In genomic region chr2:191869178-191869577, GRCh38 we compare ENCODE assay signal across 1 cellular context.
TF ChIP-seq lines count a peak whose summit lies in the region.

No MANE protein-coding gene starts in this region.

TF ChIP-seq in HepG2, 621 proteins besides CTCF, POLR2A, EP300 and RAD21 (continued from another document and continues in another):
- TF ChIP-seq ZBED4 (CRISPR knock-in tag; IDR thresholded peaks at IDR 0.05; ENCODE audit: borderline replicate concordance) = no peak
- TF ChIP-seq RARA (CRISPR knock-in tag; IDR thresholded peaks at IDR 0.05) = peak; percentile 86
- TF ChIP-seq HES4 (CRISPR knock-in tag; IDR thresholded peaks at IDR 0.05; ENCODE audit: borderline replicate concordance) = no peak
- TF ChIP-seq ELK4 (CRISPR knock-in tag; IDR thresholded peaks at IDR 0.05; ENCODE audit: borderline replicate concordance) = no peak
- TF ChIP-seq ZNF205 (CRISPR knock-in tag; IDR thresholded peaks at IDR 0.05) = 0 out of 2 replicates have a peak, but pooled peaks have one; percentile 48
- no peak for TF ChIP-seq ATF2 (CRISPR knock-in tag; IDR thresholded peaks at IDR 0.05)
- TF ChIP-seq JUNB (CRISPR knock-in tag; IDR thresholded peaks at IDR 0.05; ENCODE audit: borderline replicate concordance) = no peak
- peak; percentile 62; the same call in 1 of the 2 replicates for TF ChIP-seq ZNF644 (CRISPR knock-in tag; IDR thresholded peaks at IDR 0.05; ENCODE audit: low read depth)
- no peak for TF ChIP-seq CEBPG (CRISPR knock-in tag; IDR thresholded peaks at IDR 0.05)
- peak; percentile 53; the same call in 1 of the 2 replicates for TF ChIP-seq MIER3 (CRISPR knock-in tag; IDR thresholded peaks at IDR 0.05; ENCODE audit: borderline replicate concordance)
- TF ChIP-seq GATA4 (IDR thresholded peaks at IDR 0.05; ENCODE audit: borderline replicate concordance, low read depth) = no peak
- TF ChIP-seq ZNF30 (CRISPR knock-in tag; IDR thresholded peaks at IDR 0.05) = no peak
- TF ChIP-seq SIN3A (IDR thresholded peaks at IDR 0.05; ENCODE audit: borderline replicate concordance, low read depth, low read length) = no peak
- no peak for TF ChIP-seq ZNF558 (CRISPR knock-in tag; IDR thresholded peaks at IDR 0.05; ENCODE audit: borderline replicate concordance)
- no peak for TF ChIP-seq ZFAT (CRISPR knock-in tag; conservative IDR thresholded peaks at IDR 0.05)
- no peak for TF ChIP-seq HBP1 (CRISPR knock-in tag; IDR thresholded peaks at IDR 0.05; ENCODE audit: low read depth)
- no peak for TF ChIP-seq ZNF709 (CRISPR knock-in tag; IDR thresholded peaks at IDR 0.05)
- no peak for TF ChIP-seq YY1 (IDR thresholded peaks at IDR 0.05; ENCODE audit: insufficient read depth, insufficient replicate concordance, low read depth, low read length)
- TF ChIP-seq FOXP1 (IDR thresholded peaks at IDR 0.05) = no peak
- peak; percentile 98 for TF ChIP-seq FOXP1 (CRISPR knock-in tag; IDR thresholded peaks at IDR 0.05)
- TF ChIP-seq ZNF615 (CRISPR knock-in tag; IDR thresholded peaks at IDR 0.05; ENCODE audit: borderline replicate concordance) = no peak
- peak; percentile 37; the same call in 1 of the 2 replicates for TF ChIP-seq NCOA2 (CRISPR knock-in tag; IDR thresholded peaks at IDR 0.05)
- TF ChIP-seq NFAT5 (CRISPR knock-in tag; IDR thresholded peaks at IDR 0.05) = no peak
- no peak for TF ChIP-seq ZNF281 (CRISPR knock-in tag; IDR thresholded peaks at IDR 0.05; ENCODE audit: borderline replicate concordance)
- no peak for TF ChIP-seq ZNF496 (CRISPR knock-in tag; IDR thresholded peaks at IDR 0.05; ENCODE audit: insufficient replicate concordance)
- no peak for TF ChIP-seq ZSCAN30 (CRISPR knock-in tag; IDR thresholded peaks at IDR 0.05)
- no peak for TF ChIP-seq IRF9 (CRISPR knock-in tag; IDR thresholded peaks at IDR 0.05; ENCODE audit: borderline replicate concordance)
- TF ChIP-seq RERE (CRISPR knock-in tag; IDR thresholded peaks at IDR 0.05; ENCODE audit: low read depth) = no peak
- peak; percentile 77 for TF ChIP-seq STAG1 (CRISPR knock-in tag; IDR thresholded peaks at IDR 0.05)
- TF ChIP-seq ZNF605 (CRISPR knock-in tag; IDR thresholded peaks at IDR 0.05) = no peak
- TF ChIP-seq HMG20B (CRISPR knock-in tag; conservative IDR thresholded peaks at IDR 0.05) = no peak
- TF ChIP-seq JUN (CRISPR knock-in tag; IDR thresholded peaks at IDR 0.05) = no peak
- TF ChIP-seq MAZ (IDR thresholded peaks at IDR 0.05; ENCODE audit: borderline replicate concordance, low read depth, low read length) = no peak
- TF ChIP-seq MAZ (CRISPR knock-in tag; IDR thresholded peaks at IDR 0.05; ENCODE audit: low read depth) = no peak
- no peak for TF ChIP-seq ZNF136 (CRISPR knock-in tag; IDR thresholded peaks at IDR 0.05; ENCODE audit: low read depth)
